Comparison of ENCODE assay signal across 8 cellular contexts in the genomic region with DNA sequence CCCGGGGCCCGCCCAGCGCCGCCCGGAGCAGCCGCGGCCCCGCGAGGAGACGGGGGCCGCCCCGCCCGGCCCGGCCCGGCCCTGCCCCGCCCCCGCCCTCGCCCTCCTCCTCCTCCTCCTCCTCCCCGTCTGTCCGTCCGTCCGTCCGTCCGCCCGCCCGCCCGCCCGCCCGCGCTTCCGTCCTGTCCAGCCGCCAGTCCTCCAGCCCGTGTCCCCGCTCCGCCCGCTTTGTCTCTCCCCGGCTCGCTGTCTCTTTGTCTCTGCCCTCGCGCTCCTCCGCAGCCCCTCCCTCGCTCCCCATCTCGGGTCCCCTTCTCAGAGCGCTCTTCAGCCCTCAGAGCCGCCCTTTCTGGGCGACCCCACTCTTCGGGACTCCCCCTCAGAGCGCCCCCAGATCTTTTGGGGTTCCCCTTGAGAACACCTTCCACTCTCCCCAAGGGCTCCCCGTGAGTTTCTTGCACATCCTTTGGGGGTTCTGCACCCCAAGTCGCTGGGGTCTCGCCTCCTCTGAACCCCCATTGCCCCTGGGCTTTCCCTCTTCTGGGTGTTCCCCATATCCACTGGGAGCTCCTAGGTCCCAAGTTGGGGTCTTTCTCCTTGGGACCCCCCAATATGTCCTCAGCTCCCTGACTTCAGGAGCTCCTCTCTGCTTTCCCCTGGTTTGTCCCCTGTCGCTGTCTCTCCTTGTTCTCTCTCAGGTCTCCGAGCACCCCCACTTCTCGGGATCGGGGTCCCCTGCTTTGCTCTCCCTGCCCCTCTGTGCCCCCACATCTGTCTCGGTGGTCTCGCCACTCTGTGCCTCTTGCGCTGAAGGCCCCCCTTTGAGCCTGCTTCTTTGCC.
DNase-seq lines count a peak whose midpoint lies in the region; ATAC-seq and TF ChIP-seq lines count a peak whose summit lies in the region.

No MANE protein-coding gene starts in this region.

- peak overlapping the region; percentile 98 for H3K4me3 Mint-ChIP-seq in Caco-2 (ENCODE audit: unreplicated experiment)

- no peak for TF ChIP-seq CTCF in Caco-2 (IDR thresholded peaks at IDR 0.05; ENCODE audit: insufficient read depth in 1 of 2, low read depth in 1 of 2, low read length in 1 of 2, severe bottlenecking in 1 of 2, unreplicated experiment in 1 of 2)
- TF ChIP-seq CTCF in NB4 (IDR thresholded peaks at IDR 0.05; ENCODE audit: low read depth, low read length) = no peak
- no peak for TF ChIP-seq CTCF in upper lobe of right lung (IDR thresholded peaks at IDR 0.05)

- peak overlapping the region; percentile 95 for H3K27ac ChIP-seq in esophagus (ENCODE audit: low read depth in 2 of 2, low read length in 1 of 2)
- peak overlapping the region; percentile 87 to 89 for H3K27ac ChIP-seq in mucosa of rectum (ENCODE audit: low read depth in 2 of 2, low read length in 2 of 2)
- peak overlapping the region; percentile 91 for H3K27ac ChIP-seq in upper lobe of right lung

- H3K27me3 ChIP-seq in Caco-2 (replicated peaks; ENCODE audit: control insufficient read depth, insufficient read depth, low read length) (no peaks in the 10 kb centered on the region), esophagus (ENCODE audit: control insufficient read depth in 1 of 2, insufficient read depth in 2 of 2, low read length in 2 of 2) (no peaks in the 10 kb centered on the region), mucosa of rectum (ENCODE audit: control insufficient read depth in 2 of 2, insufficient read depth in 2 of 2, low read length in 2 of 2) (no peaks in the 10 kb centered on the region), upper lobe of right lung (no peaks in the 10 kb centered on the region)

- TF ChIP-seq POLR2A in NB4 (IDR thresholded peaks at IDR 0.05; ENCODE audit: extremely low read depth, insufficient read length) = no peak

- H3K4me3 ChIP-seq in Caco-2 (ENCODE audit: low read depth, low read length) (peak overlapping the region; percentile 61), NB4 (ENCODE audit: low read depth, low read length) (peak overlapping the region; percentile 68), esophagus (ENCODE audit: low read depth in 1 of 2, low read length in 2 of 2) (peak overlapping the region; percentile 59 to 67), mucosa of rectum (ENCODE audit: low read length in 2 of 2) (peak overlapping the region; percentile 76 to 88), upper lobe of right lung (peak overlapping the region; percentile 88)

- H3K36me3 Mint-ChIP-seq in Caco-2 (ENCODE audit: insufficient read depth, unreplicated experiment) = peaks cover 39% of the 10 kb centered on the region

- no peaks in the 10 kb centered on the region for H3K9me3 Mint-ChIP-seq in Caco-2 (ENCODE audit: unreplicated experiment)

- POLR2A ChIA-PET in Caco-2 (lab: Charles Lee) = interaction anchor here (0.6 to 1.0 kb wide), 4 partner anchors 571 to 1499 kb away, joined by 3 to 6 read pairs (median 4); partner anchors contain the start of genes MROH8, RBM39 and RPN2

- no TSS peak for BruUV-seq in Caco-2 (replicated peaks; lab: Mats Ljungman, UMichigan)

- H3K36me3 ChIP-seq in Caco-2 (ENCODE audit: control insufficient read depth, insufficient read depth, low read length) (no peaks in the 10 kb centered on the region; the same call in 1 of the 2 replicates), esophagus (ENCODE audit: control insufficient read depth in 2 of 2, insufficient read depth in 2 of 2, low read length in 1 of 2) (no peaks in the 10 kb centered on the region), mucosa of rectum (ENCODE audit: control insufficient read depth in 2 of 2, insufficient read depth in 2 of 2, low read length in 2 of 2) (no peaks in the 10 kb centered on the region), upper lobe of right lung (no peaks in the 10 kb centered on the region)

- CTCF ChIA-PET in Caco-2 (lab: Charles Lee) = interaction anchor here (0.5 kb wide), 1 partner anchor 112 kb away, joined by 4 read pairs; the partner anchor contains the start of gene TGIF2

- H3K9me3 ChIP-seq in Caco-2 (no peaks in the 10 kb centered on the region), esophagus (ENCODE audit: control insufficient read depth in 2 of 2, insufficient read depth in 1 of 2, low read depth in 1 of 2, low read length in 1 of 2) (no peaks in the 10 kb centered on the region), mucosa of rectum (ENCODE audit: control insufficient read depth in 2 of 2, low read length in 2 of 2) (no peaks in the 10 kb centered on the region), upper lobe of right lung (no peaks in the 10 kb centered on the region)

- 1% methylated on average over 20 to 46 of the region's 58 CpGs for WGBS in esophagus, 2 donors

- peak; percentile 77 to 81 for DNase-seq in Caco-2
- peak; percentile 72 for DNase-seq in NB4 (ENCODE audit: low read depth)
- DNase-seq in activated T-cell treated with anti-CD3 and anti-CD28 coated beads for 4 hours = peak; percentile 30
- peak; percentile 82 for DNase-seq in upper lobe of right lung

- H3K4me1 ChIP-seq in Caco-2 (peaks cover 54% of the 10 kb centered on the region), esophagus (ENCODE audit: control insufficient read depth in 2 of 2, insufficient read depth in 2 of 2, low read length in 1 of 2) (peaks cover 9 to 22% of the 10 kb centered on the region in 2 donors), mucosa of rectum (ENCODE audit: control insufficient read depth in 2 of 2, insufficient read depth in 2 of 2, low read length in 2 of 2) (peaks cover 37 to 39% of the 10 kb centered on the region in 2 donors), upper lobe of right lung (peaks cover 42% of the 10 kb centered on the region)

- H3K27me3 Mint-ChIP-seq in Caco-2 (ENCODE audit: insufficient read depth, unreplicated experiment) = no peaks in the 10 kb centered on the region

- intact Hi-C loops in Caco-2 (cut with micrococcal nuclease; ENCODE audit: unreplicated experiment) (loop anchor here (2.0 kb wide), 1 partner anchor 21 kb away; no protein-coding TSS in a partner anchor), upper lobe of right lung (cut with DNase I) (no loop called here)

- H3K4me1 Mint-ChIP-seq in Caco-2 (ENCODE audit: low read depth, unreplicated experiment) = peaks cover 35% of the 10 kb centered on the region

- peak; percentile 10 for ATAC-seq in GM21528 (IDR thresholded peaks at IDR 0.05; ENCODE audit: low FRiP score, unreplicated experiment)
- ATAC-seq in upper lobe of right lung = peak; percentile 7
- no peak for ATAC-seq in GM18520 (IDR thresholded peaks at IDR 0.05; ENCODE audit: unreplicated experiment)

- peak overlapping the region; percentile 93 for H3K9ac ChIP-seq in mucosa of rectum (ENCODE audit: low read depth in 1 of 2, low read length in 2 of 2)

- H3K27ac Mint-ChIP-seq in Caco-2 (ENCODE audit: unreplicated experiment) = peak overlapping the region; percentile 86

Comparison
In these comparisons a context has a peak if more than half of its experiments do, and no peak if none do; other contexts are left out.
1. DNase-seq: peak in every context shown above with its lines; median percentile 82 in upper lobe of right lung; 79 in Caco-2; 72 in NB4; 30 in activated T-cell treated with anti-CD3 and anti-CD28 coated beads for 4 hours.